26 cellular contexts compared by ENCODE assay signal in genomic region chr7:110372685-110373084, GRCh38.
"Had no signal": no experiment of that assay in that cellular context is flagged by ENCODE, and none has a peak within 500 bp of the region (broad histone marks: within the 10 kb centered on the region; RNA-seq: fewer than 3 reads in every experiment).

No MANE protein-coding gene starts in this region.

- H3K4me1 Mint-ChIP-seq: memory B cell; naive thymus-derived CD8-positive, alpha-beta T cell; stimulated activated memory B cell treated with anti-CD40 and anti-IgM and Interleukin-4, amounts not matched to agents 10 μg/mL and 1 μg/mL and 100 μg/mL, for 72 hours; stimulated activated naive CD8-positive, alpha-beta T cell treated with anti-CD3 and anti-CD28 coated beads, Interleukin-15, amount 100 ng/mL, for 72 hours had no signal

- H3K27ac Mint-ChIP-seq: memory B cell; naive thymus-derived CD8-positive, alpha-beta T cell; stimulated activated memory B cell treated with anti-CD40 and anti-IgM and Interleukin-4, amounts not matched to agents 10 μg/mL and 1 μg/mL and 100 μg/mL, for 72 hours; stimulated activated naive CD8-positive, alpha-beta T cell treated with anti-CD3 and anti-CD28 coated beads, Interleukin-15, amount 100 ng/mL, for 72 hours; type B pancreatic cell had no signal

- H3K4me3 ChIP-seq: left ventricle myocardium inferior, psoas muscle, right atrium auricular region, right lobe of liver, smooth muscle cell, thoracic aorta, tibial nerve, vagina had no signal

- H3K9me3 ChIP-seq: neutrophil, psoas muscle, right atrium auricular region, right lobe of liver, thoracic aorta, tibial nerve, vagina had no signal

- H3K27ac ChIP-seq: left ventricle myocardium inferior, neutrophil, parathyroid adenoma, psoas muscle, right atrium auricular region, right lobe of liver, thoracic aorta, tibial nerve, vagina had no signal

- H3K4me1 ChIP-seq: left ventricle myocardium inferior, parathyroid adenoma, psoas muscle, right atrium auricular region, right lobe of liver, tibial nerve, vagina had no signal

- H3K9ac ChIP-seq: parathyroid adenoma had no signal

- H3K36me3 ChIP-seq: left ventricle myocardium inferior, neutrophil, right atrium auricular region, right lobe of liver, thoracic aorta, tibial nerve, vagina had no signal

- ATAC-seq: naive thymus-derived CD8-positive, alpha-beta T cell; psoas muscle; right lobe of liver; stimulated activated memory B cell treated with anti-CD40 and anti-IgM and Interleukin-4, amounts not matched to agents 10 μg/mL and 1 μg/mL and 100 μg/mL, for 72 hours; stimulated activated naive CD8-positive, alpha-beta T cell treated with anti-CD3 and anti-CD28 coated beads, Interleukin-15, amount 100 ng/mL, for 72 hours had no signal

- H2AFZ ChIP-seq: parathyroid adenoma had no signal

- H3K4me3 Mint-ChIP-seq: memory B cell; naive thymus-derived CD8-positive, alpha-beta T cell; nephron; neural crest cell; stimulated activated memory B cell treated with anti-CD40 and anti-IgM and Interleukin-4, amounts not matched to agents 10 μg/mL and 1 μg/mL and 100 μg/mL, for 72 hours; stimulated activated naive CD8-positive, alpha-beta T cell treated with anti-CD3 and anti-CD28 coated beads, Interleukin-15, amount 100 ng/mL, for 72 hours; type B pancreatic cell had no signal

- H3K27me3 ChIP-seq: neutrophil, right atrium auricular region, right lobe of liver, tibial nerve, vagina had no signal

- H3K9me3 Mint-ChIP-seq: type B pancreatic cell had no signal

- DNase-seq: head of caudate nucleus; hippocampal formation; left ventricle myocardium inferior; naive thymus-derived CD8-positive, alpha-beta T cell; occipital lobe; psoas muscle; right lobe of liver; stimulated activated CD4-positive, alpha-beta T cell treated with anti-CD3 and anti-CD28 coated beads, Interleukin-1b, Interleukin-23, amount 100 ng/mL, for 48 hours; stimulated activated CD4-positive, alpha-beta T cell treated with anti-CD3 and anti-CD28 coated beads, Interleukin-2, amount 100 ng/mL, for 48 hours; stimulated activated CD4-positive, alpha-beta T cell treated with anti-CD3 and anti-CD28 coated beads, Interleukin-4, amount 100 ng/mL, for 4 hours; stimulated activated CD8-positive, alpha-beta memory T cell treated with anti-CD3 and anti-CD28 coated beads, Interleukin-4, amount 100 ng/mL, for 48 hours; stimulated activated naive CD4-positive, alpha-beta T cell treated with Interleukin-2 at 50 U/mL for 16 hours; stimulated activated naive CD8-positive, alpha-beta T cell treated with anti-CD3 and anti-CD28 coated beads, Interleukin-15, amount 100 ng/mL, for 72 hours; substantia nigra had no signal

- H3K4me2 ChIP-seq: smooth muscle cell had no signal

- H3K27me3 Mint-ChIP-seq: memory B cell; naive thymus-derived CD8-positive, alpha-beta T cell; stimulated activated memory B cell treated with anti-CD40 and anti-IgM and Interleukin-4, amounts not matched to agents 10 μg/mL and 1 μg/mL and 100 μg/mL, for 72 hours; stimulated activated naive CD8-positive, alpha-beta T cell treated with anti-CD3 and anti-CD28 coated beads, Interleukin-15, amount 100 ng/mL, for 72 hours; type B pancreatic cell had no signal

- H3K36me3 Mint-ChIP-seq: memory B cell; stimulated activated memory B cell treated with anti-CD40 and anti-IgM and Interleukin-4, amounts not matched to agents 10 μg/mL and 1 μg/mL and 100 μg/mL, for 72 hours; type B pancreatic cell had no signal
